ENCODE assay signal across 1 cellular context in the genomic region with DNA sequence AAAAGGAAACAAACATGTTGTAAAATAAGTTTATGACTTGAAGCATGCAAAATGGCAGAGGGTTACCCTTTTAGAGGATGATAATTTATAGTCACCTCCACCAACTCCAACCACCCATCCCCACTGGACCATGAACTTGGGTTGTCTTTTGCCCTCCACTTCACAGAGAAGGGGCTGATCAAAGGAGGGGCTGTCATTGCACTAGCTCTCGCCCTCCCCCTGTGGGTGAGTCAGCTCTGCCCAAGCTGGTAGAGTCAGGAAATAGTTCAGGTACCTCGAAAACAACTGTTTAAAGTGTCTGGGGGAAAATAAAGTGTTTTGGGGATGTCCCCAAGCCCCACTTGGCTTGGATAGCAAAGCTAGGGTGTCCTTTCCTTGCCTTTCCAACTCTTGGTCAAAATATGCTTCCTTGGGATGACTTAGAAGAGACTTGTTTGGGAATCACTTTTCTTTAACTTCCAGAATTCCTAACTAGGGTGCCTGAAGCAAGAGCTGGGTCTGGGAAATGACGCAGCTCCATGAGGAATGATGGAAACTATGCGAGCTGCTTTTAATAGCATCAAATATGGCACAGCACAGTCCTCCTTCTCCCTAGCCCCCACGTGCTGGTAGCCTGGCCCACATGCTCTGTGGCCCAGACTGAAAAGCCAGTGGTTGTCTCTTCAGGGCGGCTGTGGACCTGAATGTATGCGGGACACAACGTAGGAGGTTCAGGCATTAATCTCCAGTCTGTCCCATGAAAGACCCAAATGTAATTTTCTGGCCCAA.
TF ChIP-seq lines count a peak whose summit lies in the region.

No MANE protein-coding gene starts in this region.

TF ChIP-seq in SK-N-SH, 30 proteins besides CTCF, POLR2A, EP300 and RAD21 (continued from another document):
- TF ChIP-seq ZBTB33 (IDR thresholded peaks at IDR 0.05; ENCODE audit: borderline replicate concordance, low read depth) = no peak
- TF ChIP-seq GATA2 (CRISPR knock-in tag; IDR thresholded peaks at IDR 0.05) = no peak
- TF ChIP-seq POLR2AphosphoS5 (IDR thresholded peaks at IDR 0.05; ENCODE audit: low read depth, low read length) = no peak
- no peak for TF ChIP-seq FOXM1 (IDR thresholded peaks at IDR 0.05; ENCODE audit: low read depth)
- no peak for TF ChIP-seq RFX5 (IDR thresholded peaks at IDR 0.05; ENCODE audit: low read length)
- 0 out of 2 replicates have a peak, but pooled peaks have one; percentile 4 for TF ChIP-seq FOSL2 (IDR thresholded peaks at IDR 0.05; ENCODE audit: borderline replicate concordance, low read depth)
- TF ChIP-seq TEAD4 (IDR thresholded peaks at IDR 0.05; ENCODE audit: borderline replicate concordance, insufficient read depth) = no peak
- TF ChIP-seq MEF2A (IDR thresholded peaks at IDR 0.05; ENCODE audit: borderline replicate concordance, low read depth) = no peak
- no peak for TF ChIP-seq FOXJ3 (CRISPR knock-in tag; IDR thresholded peaks at IDR 0.05)
TF ChIP-seq in SK-N-SH: peak in this region for 2.
